8 cellular contexts compared by ENCODE assay signal in genomic region chr16:29179401-29180205, GRCh38.
DNase-seq lines count a peak whose midpoint lies in the region; ATAC-seq and TF ChIP-seq lines count a peak whose summit lies in the region.
"Not testable (repeated sequence)": the region's sequence is repeated elsewhere in the genome, so short reads cannot be mapped to it uniquely, and the experiment has no call there.

No MANE protein-coding gene starts in this region.

- intact Hi-C loops in stomach (cut with DNase I; ENCODE audit: low total_unique reads), result not testable (repeated sequence)

- H2AFZ ChIP-seq in GM23338; neural progenitor cell (replicated peaks): not testable (repeated sequence)

- not testable (repeated sequence) for H3K36me3 Mint-ChIP-seq in GM23338 (ENCODE audit: low read depth); neural progenitor cell

- not testable (repeated sequence) for H3K9me3 ChIP-seq in right atrium auricular region; neural progenitor cell (ENCODE audit: low read depth); stomach

- not testable (repeated sequence) for H3K27ac ChIP-seq in GM23338 (ENCODE audit: low read depth); neural progenitor cell
- H3K27ac ChIP-seq in right atrium auricular region (peak overlapping the region; percentile 86 to 95), stomach (peak overlapping the region in 3 of 5 donors; percentile 27 to 56 (median 32))

- in situ Hi-C loops in astrocyte of the spinal cord (cut with HindIII; ENCODE audit: low sequenced_read_pairs), result not testable (repeated sequence)

- not testable (repeated sequence) for H3K27me3 Mint-ChIP-seq in GM23338 (ENCODE audit: insufficient read depth, low read depth, poor library complexity); neural progenitor cell (ENCODE audit: insufficient read depth, low read depth)

- peak; percentile 71 for ATAC-seq in GM23338

- H3K4me3 ChIP-seq in GM23338; astrocyte of the spinal cord (ENCODE audit: low read depth, low read length); right atrium auricular region; neural progenitor cell; stomach: not testable (repeated sequence)

- H3K79me2 ChIP-seq in GM23338 (replicated peaks; ENCODE audit: insufficient read depth); neural progenitor cell (ENCODE audit: low read depth): not testable (repeated sequence)

- 78 to 91% (median 90%) methylated on average over 18 to 25 of the region's 25 CpGs for WGBS in stomach, 5 donors

- H3K9me3 Mint-ChIP-seq in GM23338, neural progenitor cell: not testable (repeated sequence)

- not testable (repeated sequence) for H3K9ac ChIP-seq in neural progenitor cell

- peak; percentile 17 to 20; a peak in 2 of 4 replicates for TF ChIP-seq CTCF in GM23338 (conservative IDR thresholded peaks at IDR 0.05; ENCODE audit: low read depth in 2 of 2)
- peak; percentile 29 for TF ChIP-seq CTCF in astrocyte of the spinal cord (IDR thresholded peaks at IDR 0.05; ENCODE audit: low read depth, low read length)
- TF ChIP-seq CTCF in right atrium auricular region (IDR thresholded peaks at IDR 0.05), result peak in 1 of 2 donors; percentile 33
- TF ChIP-seq CTCF in neural progenitor cell (IDR thresholded peaks at IDR 0.05); stomach (IDR thresholded peaks at IDR 0.05): not testable (repeated sequence)

- not testable (repeated sequence) for TF ChIP-seq POLR2A in stomach (IDR thresholded peaks at IDR 0.05)

- not testable (repeated sequence) for H3K4me1 ChIP-seq in GM23338 (ENCODE audit: insufficient read depth); neural progenitor cell; stomach
- H3K4me1 ChIP-seq in right atrium auricular region, result peaks cover 0 to 69% of the 10 kb centered on the region in 2 donors

- not testable (repeated sequence) for H3K36me3 ChIP-seq in GM23338 (ENCODE audit: insufficient read depth); right atrium auricular region; neural progenitor cell; stomach

- H3K9me2 ChIP-seq in GM23338 (ENCODE audit: insufficient read depth), result not testable (repeated sequence)

- H4K20me1 ChIP-seq in GM23338 (replicated peaks; ENCODE audit: insufficient read depth); neural progenitor cell (ENCODE audit: low read depth): not testable (repeated sequence)

- H3K27ac Mint-ChIP-seq in GM23338, result not testable (repeated sequence)
- H3K27ac Mint-ChIP-seq in neural progenitor cell, result peak overlapping the region; percentile 46

- H3F3A ChIP-seq in GM23338 (replicated peaks; ENCODE audit: low read depth); neural progenitor cell (ENCODE audit: low read depth): not testable (repeated sequence)

- not testable (repeated sequence) for H3K4me2 ChIP-seq in GM23338, neural progenitor cell

- not testable (repeated sequence) for H3K27me3 ChIP-seq in GM23338 (ENCODE audit: insufficient read depth); right atrium auricular region; neural progenitor cell; stomach

- not testable (repeated sequence) for H3K4me1 Mint-ChIP-seq in GM23338
- H3K4me1 Mint-ChIP-seq in neural progenitor cell, result peaks cover 12% of the 10 kb centered on the region

- H3K4me3 Mint-ChIP-seq in GM23338, neural progenitor cell: not testable (repeated sequence)

- DNase-seq in AG08395 (ENCODE audit: low spot score) (peak; percentile 20), GM23338 (ENCODE audit: low spot score) (peak; percentile 44), RPMI8226 (peak; percentile 18), fibroblast of peridontal ligament (ENCODE audit: extremely low read depth) (peak; percentile 35), neural progenitor cell (ENCODE audit: low spot score) (peak; percentile 26)
- not testable (repeated sequence) for DNase-seq in astrocyte of the spinal cord (ENCODE audit: low read depth, low spot score); right atrium auricular region (ENCODE audit: low spot score); stomach

- not testable (repeated sequence) for TF ChIP-seq EP300 in stomach (IDR thresholded peaks at IDR 0.05)
